ENCODE assay signal across 12 cellular contexts in the genomic region with DNA sequence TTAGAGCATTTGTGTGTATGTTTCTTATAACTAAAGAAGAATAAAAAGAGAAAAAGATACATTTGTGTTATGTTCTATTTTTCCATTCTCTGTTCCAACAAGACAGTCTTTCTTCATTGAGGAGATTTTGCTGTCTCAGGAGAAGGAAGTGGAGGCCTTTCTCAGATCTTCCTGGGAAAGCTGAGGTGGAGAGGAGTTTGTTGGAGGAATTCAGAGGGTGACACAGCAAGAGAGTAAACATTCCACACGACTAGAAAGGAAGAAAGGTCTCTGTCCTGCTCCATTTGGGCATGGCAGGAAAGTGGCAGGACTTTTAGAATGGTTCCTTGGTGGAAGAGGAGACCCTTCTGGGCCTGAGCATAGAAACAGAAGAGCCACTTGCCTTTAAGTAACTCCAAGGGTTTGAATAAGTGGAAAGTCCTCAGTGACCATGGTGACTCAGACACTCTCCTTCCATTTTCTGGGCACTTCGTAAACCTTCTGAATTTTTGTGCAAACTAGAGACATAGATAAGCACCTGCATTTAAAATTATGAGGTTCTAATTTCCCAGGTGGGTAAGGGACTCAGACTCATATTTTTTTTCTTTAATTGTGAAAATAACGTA.
"Had no signal": no experiment of that assay in that cellular context is flagged by ENCODE, and none has a peak within 500 bp of the region (broad histone marks: within the 10 kb centered on the region; RNA-seq: fewer than 3 reads in every experiment).

No MANE protein-coding gene starts in this region.

- ATAC-seq: esophagus mucosa had no signal

- H3K36me3 ChIP-seq: brain microvascular endothelial cell, left ventricle myocardium inferior, stomach, thoracic aorta had no signal

- H2AFZ ChIP-seq: parathyroid adenoma had no signal

- H3K9ac ChIP-seq: parathyroid adenoma had no signal

- H3K4me1 ChIP-seq: left ventricle myocardium inferior, parathyroid adenoma, stomach had no signal

- H3K9me3 ChIP-seq: stomach, thoracic aorta had no signal

- H3K27me3 ChIP-seq: brain microvascular endothelial cell, stomach had no signal

- DNase-seq: amygdala; brain microvascular endothelial cell; cerebellar nuclear complex; foreskin fibroblast; head of caudate nucleus; left ventricle myocardium inferior; stimulated activated CD4-positive, alpha-beta T cell treated with anti-CD3 and anti-CD28 coated beads, Interleukin-4, amount 100 ng/mL, for 1 hour; stimulated activated CD8-positive, alpha-beta memory T cell treated with anti-CD3 and anti-CD28 coated beads, Interleukin-4, amount 100 ng/mL, for 48 hours; stomach had no signal

- H3K27ac ChIP-seq: brain microvascular endothelial cell, left ventricle myocardium inferior, parathyroid adenoma, stomach, thoracic aorta had no signal

- H3K79me2 ChIP-seq: parathyroid adenoma had no signal

- H3K4me3 ChIP-seq: left ventricle myocardium inferior, stomach, thoracic aorta had no signal
